ENCODE assay signal across 1 cellular context in genomic region chr11:554824-555499, GRCh38.
TF ChIP-seq lines count a peak whose summit lies in the region.

No MANE protein-coding gene starts in this region.

TF ChIP-seq in HepG2, 621 proteins besides CTCF, POLR2A, EP300 and RAD21 (continued from another document and continues in another):
- TF ChIP-seq ZHX2 (IDR thresholded peaks at IDR 0.05; ENCODE audit: low read depth) (no peak), ZHX2 (CRISPR knock-in tag; IDR thresholded peaks at IDR 0.05; ENCODE audit: borderline replicate concordance) (no peak), ZNF766 (CRISPR knock-in tag; IDR thresholded peaks at IDR 0.05; ENCODE audit: borderline replicate concordance) (no peak), TCF7 (IDR thresholded peaks at IDR 0.05; ENCODE audit: low read depth) (no peak), HNF1A (IDR thresholded peaks at IDR 0.05; ENCODE audit: low read depth) (no peak), HNF1A (CRISPR knock-in tag; IDR thresholded peaks at IDR 0.05; ENCODE audit: borderline replicate concordance) (peak; percentile 44; the same call in 1 of the 2 replicates), PHF8 (CRISPR knock-in tag; IDR thresholded peaks at IDR 0.05) (0 out of 2 replicates have a peak, but pooled peaks have one; percentile 6), BCL6 (CRISPR knock-in tag; IDR thresholded peaks at IDR 0.05) (no peak), ADNP (CRISPR knock-in tag; IDR thresholded peaks at IDR 0.05) (no peak), TFE3 (CRISPR knock-in tag; IDR thresholded peaks at IDR 0.05) (no peak), ZNF142 (CRISPR knock-in tag; IDR thresholded peaks at IDR 0.05) (no peak), ZNF556 (CRISPR knock-in tag; IDR thresholded peaks at IDR 0.05; ENCODE audit: borderline replicate concordance) (no peak), ZNF205 (CRISPR knock-in tag; IDR thresholded peaks at IDR 0.05) (peak; percentile 31; the same call in 1 of the 2 replicates), ZBTB14 (CRISPR knock-in tag; IDR thresholded peaks at IDR 0.05) (no peak), MLXIP (CRISPR knock-in tag; IDR thresholded peaks at IDR 0.05; ENCODE audit: borderline replicate concordance) (no peak), POGK (CRISPR knock-in tag; conservative IDR thresholded peaks at IDR 0.05) (0 out of 2 replicates have a peak, but pooled peaks have one; percentile 47), ZBTB2 (CRISPR knock-in tag; IDR thresholded peaks at IDR 0.05; ENCODE audit: low read depth) (peak; percentile 58; the same call in 1 of the 2 replicates)
